Comparison of ENCODE assay signal across 33 cellular contexts in the genomic region with DNA sequence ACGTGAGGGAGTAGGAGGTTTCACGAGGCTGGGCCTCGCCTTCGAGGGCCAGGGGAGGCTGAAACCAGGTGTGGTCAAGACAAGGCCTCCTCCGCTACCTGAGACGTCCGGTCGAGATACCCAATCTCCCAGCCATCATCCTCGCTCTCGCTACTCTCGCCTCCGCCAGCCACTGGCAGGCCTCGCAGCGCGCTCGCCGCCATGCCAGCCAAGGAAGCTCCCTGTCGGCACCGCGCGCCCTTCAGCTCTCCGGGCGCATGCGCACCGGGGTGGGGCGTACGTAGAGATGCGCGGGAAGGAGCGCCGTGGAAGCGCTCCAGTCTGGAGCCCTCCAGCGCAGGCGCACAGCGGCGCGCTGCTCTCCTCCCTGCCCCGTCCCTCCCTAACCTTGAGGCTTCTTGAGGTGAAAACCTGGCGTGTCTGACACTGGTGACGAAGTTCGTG. TPM values are rescaled to one million over a fixed set of nuclear protein-coding genes. Genes with fewer than 3 reads are reported as not detected.
"Had no signal": no experiment of that assay in that cellular context is flagged by ENCODE, and none has a peak within 500 bp of the region (broad histone marks: within the 10 kb centered on the region; RNA-seq: fewer than 3 reads in every experiment).

A gene with protein sequence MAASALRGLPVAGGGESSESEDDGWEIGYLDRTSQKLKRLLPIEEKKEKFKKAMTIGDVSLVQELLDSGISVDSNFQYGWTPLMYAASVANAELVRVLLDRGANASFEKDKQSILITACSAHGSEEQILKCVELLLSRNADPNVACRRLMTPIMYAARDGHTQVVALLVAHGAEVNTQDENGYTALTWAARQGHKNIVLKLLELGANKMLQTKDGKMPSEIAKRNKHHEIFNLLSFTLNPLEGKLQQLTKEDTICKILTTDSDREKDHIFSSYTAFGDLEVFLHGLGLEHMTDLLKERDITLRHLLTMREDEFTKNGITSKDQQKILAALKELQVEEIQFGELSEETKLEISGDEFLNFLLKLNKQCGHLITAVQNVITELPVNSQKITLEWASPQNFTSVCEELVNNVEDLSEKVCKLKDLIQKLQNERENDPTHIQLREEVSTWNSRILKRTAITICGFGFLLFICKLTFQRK (minus strand): TSS at position 236 of the 444 bp plus-strand sequence. CDS start 33 bp downstream, at position 203.

- ATAC-seq: esophagus mucosa; gastroesophageal sphincter; heart left ventricle; left lobe of liver; naive thymus-derived CD8-positive, alpha-beta T cell; stimulated activated effector memory CD8-positive, alpha-beta T cell treated with anti-CD3 and anti-CD28 coated beads, Interleukin-12 subunit alpha, Interleukin-12 subunit beta, amount 100 ng/mL, for 72 hours had no signal

- DNase-seq: effector CD8-positive, alpha-beta T cell; endodermal cell; foreskin fibroblast; heart left ventricle; kidney; naive thymus-derived CD8-positive, alpha-beta T cell; nephron progenitor cell; occipital lobe; sigmoid colon; stimulated activated CD4-positive, alpha-beta T cell treated with anti-CD3 and anti-CD28 coated beads, Interleukin-2, amount 100 ng/mL, for 24 hours; stimulated activated CD4-positive, alpha-beta T cell treated with anti-CD3 and anti-CD28 coated beads, Interleukin-4, amount 100 ng/mL, for 24 hours; stimulated activated naive CD4-positive, alpha-beta T cell treated with Interleukin-2 at 50 U/mL for 16 hours; stomach; tibial artery had no signal

- H3K4me2 ChIP-seq: hepatocyte had no signal

- H2AFZ ChIP-seq: hepatocyte, parathyroid adenoma had no signal

- H3K4me1 ChIP-seq: gastroesophageal sphincter, heart left ventricle, parathyroid adenoma, prostate gland, right atrium auricular region, sigmoid colon, stomach, tibial artery, vagina had no signal

- H3K9ac ChIP-seq: parathyroid adenoma had no signal

- H3K36me3 ChIP-seq: gastroesophageal sphincter, heart left ventricle, prostate gland, right atrium auricular region, sigmoid colon, stomach, tibial artery, vagina had no signal

- FAIRE-seq: colon, kidney had no signal

- H3K79me2 ChIP-seq: hepatocyte, parathyroid adenoma had no signal

- H3K27me3 ChIP-seq: gastroesophageal sphincter, heart left ventricle, hepatocyte, right atrium auricular region, sigmoid colon, stomach, tibial artery, vagina had no signal

- H3K27ac ChIP-seq: epithelial cell of prostate, gastroesophageal sphincter, heart left ventricle, hepatocyte, parathyroid adenoma, prostate gland, right atrium auricular region, sigmoid colon, stomach, tibial artery, vagina had no signal

- H3K9me3 ChIP-seq: gastroesophageal sphincter, heart left ventricle, prostate gland, right atrium auricular region, sigmoid colon, tibial artery, vagina had no signal

- H3K4me3 ChIP-seq: gastroesophageal sphincter, heart left ventricle, hepatocyte, prostate gland, right atrium auricular region, sigmoid colon, stomach, tibial artery, vagina had no signal

RNA-seq across cellular contexts. Expression of the gene that starts here (rescaled TPM):
- total RNA-seq: cerebellum; endodermal cell; esophagus mucosa; gastroesophageal sphincter; heart left ventricle; hepatocyte; kidney; left lobe of liver; lower leg skin; mesenteric fat pad; myocyte; naive thymus-derived CD8-positive, alpha-beta T cell; occipital lobe; right atrium auricular region; sigmoid colon; skeletal muscle tissue; stomach; subcutaneous adipose tissue; temporal lobe; ureter; vagina had no signal
- polyA plus RNA-seq: heart left ventricle; naive thymus-derived CD8-positive, alpha-beta T cell; sigmoid colon; stomach had no signal
